11 cellular contexts compared by ENCODE assay signal in genomic region chr7:155738104-155738503, GRCh38.
A peak's percentile ranks its signal among the peaks of the same experiment; 100 is the strongest.
DNase-seq lines count a peak whose midpoint lies in the region; ATAC-seq and TF ChIP-seq lines count a peak whose summit lies in the region.
"Had no signal": no experiment of that assay in that cellular context is flagged by ENCODE, and none has a peak within 500 bp of the region (broad histone marks: within the 10 kb centered on the region; RNA-seq: fewer than 3 reads in every experiment).

No MANE protein-coding gene starts in this region.

- H3K4me3 ChIP-seq in DOHH2 (ENCODE audit: low read length) (no peak overlapping the region), Panc1 (ENCODE audit: low read depth in 2 of 2, low read length in 2 of 2) (no peak overlapping the region), sigmoid colon (no peak overlapping the region)
- no peak overlapping the region for H3K4me3 ChIP-seq in CD8-positive, alpha-beta memory T cell (ENCODE audit: low read length)

- H3K27ac ChIP-seq in DOHH2 (ENCODE audit: low read depth, low read length) (peak overlapping the region; percentile 19), Panc1 (ENCODE audit: low read length) (no peak overlapping the region), sigmoid colon (no peak overlapping the region)
- H3K27ac ChIP-seq in CD8-positive, alpha-beta memory T cell (ENCODE audit: low read depth, low read length), result no peak overlapping the region

- peaks cover 85% of the 10 kb centered on the region for H3K79me2 ChIP-seq in DOHH2 (ENCODE audit: control insufficient read depth, low read length)

- no peak overlapping the region for H3K27ac Mint-ChIP-seq in glutamatergic neuron (ENCODE audit: unreplicated experiment)
- no peak overlapping the region for H3K27ac Mint-ChIP-seq in activated T-helper 2 cell treated with anti-CD3 and anti-CD28 coated beads, Interferon-gamma antibody, Interleukin-2, Interleukin-4, amounts not matched to agents 10 μg/mL and 5 μg/mL and 100 μg/mL, durations not matched to agents 14 hours and 24 hours and 36 hours
- H3K27ac Mint-ChIP-seq in CD8-positive, alpha-beta memory T cell, result no peak overlapping the region

- H3K4me2 ChIP-seq in DOHH2 (ENCODE audit: low read length), result no peak overlapping the region

- POLR2A ChIA-PET in Panc1 (lab: Charles Lee), result no interaction called here
- POLR2A ChIA-PET in CD8-positive, alpha-beta memory T cell (lab: Charles Lee), result no interaction called here

- H3F3A ChIP-seq in DOHH2 (ENCODE audit: control insufficient read depth, insufficient read depth), result peaks cover 52% of the 10 kb centered on the region

- 90 to 92% methylated on average over 10 of the region's 10 CpGs for WGBS in sigmoid colon, 2 donors

- no peak for TF ChIP-seq EP300 in sigmoid colon (IDR thresholded peaks at IDR 0.05)

- TF ChIP-seq POLR2A in sigmoid colon (IDR thresholded peaks at IDR 0.05), result no peak

- no peaks in the 10 kb centered on the region for H4K20me1 ChIP-seq in DOHH2 (ENCODE audit: control insufficient read depth, insufficient read depth, low read depth, low read length)

- in situ Hi-C loops in Panc1 (cut with HindIII; ENCODE audit: low pct_unique_long_range_greater_than_20kb, low sequenced_read_pairs), result no loop called here

- peaks cover 2% of the 10 kb centered on the region for H3K9me3 Mint-ChIP-seq in glutamatergic neuron (ENCODE audit: unreplicated experiment)
- H3K9me3 Mint-ChIP-seq in activated T-helper 2 cell treated with anti-CD3 and anti-CD28 coated beads, Interferon-gamma antibody, Interleukin-2, Interleukin-4, amounts not matched to agents 10 μg/mL and 5 μg/mL and 100 μg/mL, durations not matched to agents 14 hours and 24 hours and 36 hours, result no peaks in the 10 kb centered on the region
- H3K9me3 Mint-ChIP-seq in CD8-positive, alpha-beta memory T cell, result no peaks in the 10 kb centered on the region
- H3K9me3 Mint-ChIP-seq: CD14-positive monocyte, H9 had no signal

- H3K4me1 Mint-ChIP-seq in glutamatergic neuron (ENCODE audit: low read depth, unreplicated experiment), result peaks cover 16% of the 10 kb centered on the region
- H3K4me1 Mint-ChIP-seq in activated T-helper 2 cell treated with anti-CD3 and anti-CD28 coated beads, Interferon-gamma antibody, Interleukin-2, Interleukin-4, amounts not matched to agents 10 μg/mL and 5 μg/mL and 100 μg/mL, durations not matched to agents 14 hours and 24 hours and 36 hours (ENCODE audit: low read depth), result peaks cover 76% of the 10 kb centered on the region
- H3K4me1 Mint-ChIP-seq in CD8-positive, alpha-beta memory T cell, result peaks cover 49 to 67% (median 58%) of the 10 kb centered on the region in 3 donors

- TF ChIP-seq CTCF in DOHH2 (IDR thresholded peaks at IDR 0.05; ENCODE audit: low read depth, low read length, poor library complexity, severe bottlenecking) (no peak), Panc1 (IDR thresholded peaks at IDR 0.05) (no peak), glutamatergic neuron (IDR thresholded peaks at IDR 0.05; ENCODE audit: partially characterized antibody, unreplicated experiment) (no peak), sigmoid colon (IDR thresholded peaks at IDR 0.05) (no peak)

- H3K36me3 Mint-ChIP-seq in glutamatergic neuron (ENCODE audit: unreplicated experiment), result no peaks in the 10 kb centered on the region
- H3K36me3 Mint-ChIP-seq in activated T-helper 2 cell treated with anti-CD3 and anti-CD28 coated beads, Interferon-gamma antibody, Interleukin-2, Interleukin-4, amounts not matched to agents 10 μg/mL and 5 μg/mL and 100 μg/mL, durations not matched to agents 14 hours and 24 hours and 36 hours (ENCODE audit: low read depth), result peaks cover 87% of the 10 kb centered on the region
- peaks cover 6 to 78% (median 20%) of the 10 kb centered on the region in 3 donors for H3K36me3 Mint-ChIP-seq in CD8-positive, alpha-beta memory T cell

- ATAC-seq in Panc1 (peak; percentile 58; the same call in 1 of the 2 replicates), GM18858 (IDR thresholded peaks at IDR 0.05; ENCODE audit: unreplicated experiment) (no peak)

- peaks cover 2% of the 10 kb centered on the region for H3K27me3 Mint-ChIP-seq in glutamatergic neuron (ENCODE audit: unreplicated experiment)
- H3K27me3 Mint-ChIP-seq in activated T-helper 2 cell treated with anti-CD3 and anti-CD28 coated beads, Interferon-gamma antibody, Interleukin-2, Interleukin-4, amounts not matched to agents 10 μg/mL and 5 μg/mL and 100 μg/mL, durations not matched to agents 14 hours and 24 hours and 36 hours (ENCODE audit: low read depth), result no peaks in the 10 kb centered on the region
- no peaks in the 10 kb centered on the region for H3K27me3 Mint-ChIP-seq in CD8-positive, alpha-beta memory T cell

- intact Hi-C loops in Panc1 (cut with micrococcal nuclease; ENCODE audit: unreplicated experiment), result loop anchor here (1.0 to 10.0 kb wide), 2 partner anchors 140 to 353 kb away; no protein-coding TSS in a partner anchor
- intact Hi-C loops in sigmoid colon (cut with DNase I), result loop anchor here (2.0 kb wide), 1 partner anchor 139 kb away; no protein-coding TSS in a partner anchor
- intact Hi-C loops in activated T-helper 2 cell treated with anti-CD3 and anti-CD28 coated beads, Interferon-gamma antibody, Interleukin-2, Interleukin-4, amounts not matched to agents 10 μg/mL and 5 μg/mL and 100 μg/mL, durations not matched to agents 14 hours and 24 hours and 36 hours (cut with micrococcal nuclease), result loop anchor here (1.0 to 10.0 kb wide), 4 partner anchors 27 to 443 kb away; partner anchors contain the start of gene INSIG1

- DNase-seq in Panc1 (ENCODE audit: low read depth, low spot score) (no peak), glutamatergic neuron (peak; percentile 60), sigmoid colon (peak; percentile 36)
- DNase-seq in activated T-helper 2 cell treated with anti-CD3 and anti-CD28 coated beads, Interferon-gamma antibody, Interleukin-2, Interleukin-4, amounts not matched to agents 10 μg/mL and 5 μg/mL and 100 μg/mL, durations not matched to agents 14 hours and 24 hours and 36 hours (ENCODE audit: low spot score), result no peak
- DNase-seq in CD8-positive, alpha-beta memory T cell, result no peak
- DNase-seq: COR-L47, NCI-H2029 treated with DMSO at 0.1 percent for 48 hours had no signal

- H3K4me1 ChIP-seq in DOHH2 (ENCODE audit: control insufficient read depth, low read length), result peaks cover 95% of the 10 kb centered on the region
- no peaks in the 10 kb centered on the region for H3K4me1 ChIP-seq in Panc1 (ENCODE audit: control insufficient read depth, insufficient read depth, low read length)
- H3K4me1 ChIP-seq in sigmoid colon, result peaks cover 0 to 5% (median 0%) of the 10 kb centered on the region in 4 donors
- H3K4me1 ChIP-seq in CD8-positive, alpha-beta memory T cell (ENCODE audit: insufficient read depth, low read length), result peaks cover 20% of the 10 kb centered on the region

- no peak overlapping the region for H3K4me3 Mint-ChIP-seq in glutamatergic neuron (ENCODE audit: unreplicated experiment)
- H3K4me3 Mint-ChIP-seq in activated T-helper 2 cell treated with anti-CD3 and anti-CD28 coated beads, Interferon-gamma antibody, Interleukin-2, Interleukin-4, amounts not matched to agents 10 μg/mL and 5 μg/mL and 100 μg/mL, durations not matched to agents 14 hours and 24 hours and 36 hours (ENCODE audit: low read depth), result no peak overlapping the region
- H3K4me3 Mint-ChIP-seq in CD8-positive, alpha-beta memory T cell, result no peak overlapping the region
- H3K4me3 Mint-ChIP-seq: CD14-positive monocyte, H9 had no signal

- CTCF ChIA-PET in Panc1 (lab: Charles Lee), result interaction anchor here (0.6 kb wide), 1 partner anchor 8 kb away, joined by 8 read pairs; no protein-coding TSS in a partner anchor
- CTCF ChIA-PET in CD8-positive, alpha-beta memory T cell (lab: Charles Lee), result interaction anchor here (0.7 kb wide), 1 partner anchor 145 kb away, joined by 3 read pairs; no protein-coding TSS in a partner anchor

- BruUV-seq in Panc1 (replicated peaks; lab: Mats Ljungman, UMichigan), result no TSS peak

- H3K36me3 ChIP-seq in DOHH2 (ENCODE audit: control insufficient read depth, low read length), result peaks cover 94% of the 10 kb centered on the region
- peaks cover 28% of the 10 kb centered on the region for H3K36me3 ChIP-seq in Panc1 (ENCODE audit: control insufficient read depth, insufficient read depth, low read length)
- peaks cover 4 to 58% (median 25%) of the 10 kb centered on the region in 4 donors for H3K36me3 ChIP-seq in sigmoid colon
- H3K36me3 ChIP-seq in CD8-positive, alpha-beta memory T cell (ENCODE audit: insufficient read depth, low read length), result peaks cover 23% of the 10 kb centered on the region

- no peaks in the 10 kb centered on the region for H3K27me3 ChIP-seq in DOHH2 (ENCODE audit: control insufficient read depth, low read length)
- no peaks in the 10 kb centered on the region for H3K27me3 ChIP-seq in Panc1 (ENCODE audit: control insufficient read depth, insufficient read depth, low read length)
- H3K27me3 ChIP-seq in sigmoid colon, result no peaks in the 10 kb centered on the region
- no peaks in the 10 kb centered on the region for H3K27me3 ChIP-seq in CD8-positive, alpha-beta memory T cell (ENCODE audit: insufficient read depth, low read length, poor library complexity, severe bottlenecking)

- H3K9me3 ChIP-seq in DOHH2 (ENCODE audit: control insufficient read depth, insufficient read depth, low read length), result no peaks in the 10 kb centered on the region
- H3K9me3 ChIP-seq in Panc1 (ENCODE audit: control insufficient read depth, insufficient read depth, low read depth, low read length), result no peaks in the 10 kb centered on the region
- H3K9me3 ChIP-seq in sigmoid colon, result no peaks in the 10 kb centered on the region
- no peaks in the 10 kb centered on the region for H3K9me3 ChIP-seq in CD8-positive, alpha-beta memory T cell (ENCODE audit: low read length)

- no peaks in the 10 kb centered on the region for H3K9me2 ChIP-seq in DOHH2 (replicated peaks; ENCODE audit: control insufficient read depth, low read length)

Comparison
In these comparisons a context has a peak if more than half of its experiments do, and no peak if none do; other contexts are left out.
1. DNase-seq: peak in glutamatergic neuron (single experiment) and sigmoid colon (single experiment); none in Panc1 (single experiment), activated T-helper 2 cell treated with anti-CD3 and anti-CD28 coated beads, Interferon-gamma antibody, Interleukin-2, Interleukin-4, amounts not matched to agents 10 μg/mL and 5 μg/mL and 100 μg/mL, durations not matched to agents 14 hours and 24 hours and 36 hours (single experiment) and CD8-positive, alpha-beta memory T cell (0 of 5).